13 cellular contexts compared by ENCODE assay signal in genomic region chr7:151199196-151199874, GRCh38.
DNase-seq lines count a peak whose midpoint lies in the region; ATAC-seq lines count a peak whose summit lies in the region.
"Had no signal": no experiment of that assay in that cellular context is flagged by ENCODE, and none has a peak within 500 bp of the region (broad histone marks: within the 10 kb centered on the region; RNA-seq: fewer than 3 reads in every experiment).

No MANE protein-coding gene starts in this region.

- peak; percentile 25 for DNase-seq in DMS153 treated with DMSO at 0.1 percent for 48 hours (lab: John Stamatoyannopoulos, UW; ENCODE audit: unreplicated experiment)
- DNase-seq in DMS153 (lab: John Stamatoyannopoulos, UW): no peak
- peak; percentile 85 for DNase-seq in NCI-H2227 (lab: John Stamatoyannopoulos, UW; ENCODE audit: unreplicated experiment)
- DNase-seq in ecto neural progenitor cell (ENCODE audit: low spot score): peak; percentile 69
- DNase-seq in retina: peak; percentile 83
- DNase-seq: activated CD8-positive, alpha-beta memory T cell treated with anti-CD3 and anti-CD28 coated beads for 24 hours; body of pancreas; effector memory CD4-positive, alpha-beta T cell; mammary epithelial cell had no signal

- ATAC-seq in activated CD4-positive, CD25-positive, alpha-beta regulatory T cell treated with anti-CD3 and anti-CD28 coated beads, Interleukin-2, amount 50 U/mL, for 24 hours: no peak
- ATAC-seq in HG03108 (IDR thresholded peaks at IDR 0.05; ENCODE audit: unreplicated experiment): no peak
- ATAC-seq in GM21717 (IDR thresholded peaks at IDR 0.05; ENCODE audit: unreplicated experiment): no peak
- ATAC-seq: body of pancreas, Panc1 had no signal
